ENCODE assay signal across 11 cellular contexts in the genomic region with DNA sequence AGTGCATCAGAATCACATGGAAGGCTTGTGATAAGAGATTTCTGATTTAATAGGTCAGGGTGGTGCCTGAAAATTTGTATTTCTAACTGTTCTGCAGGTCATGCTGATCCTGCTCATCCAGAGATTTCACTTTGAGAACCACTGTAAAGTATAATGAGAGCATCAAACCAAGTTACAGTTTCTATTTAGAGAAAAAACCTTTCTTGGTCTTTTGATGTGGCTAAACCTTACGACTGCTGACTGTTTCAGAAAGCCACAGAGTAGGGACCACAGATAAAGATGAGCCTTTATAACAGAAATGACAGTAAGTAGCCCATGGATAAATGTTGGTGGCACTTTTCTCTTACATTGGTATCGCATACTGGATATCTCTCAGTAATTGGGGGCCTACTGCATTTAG.
A peak's percentile ranks its signal among the peaks of the same experiment; 100 is the strongest.
DNase-seq lines count a peak whose midpoint lies in the region; ATAC-seq and FAIRE-seq lines count a peak whose summit lies in the region.
"Had no signal": no experiment of that assay in that cellular context is flagged by ENCODE, and none has a peak within 500 bp of the region (broad histone marks: within the 10 kb centered on the region; RNA-seq: fewer than 3 reads in every experiment).

No MANE protein-coding gene starts in this region.

- FAIRE-seq in RCC 7860 (lab: Jason Lieb, UNC) = no peak
- FAIRE-seq: GM18507, HepG2 had no signal

- ATAC-seq in GM18519 (IDR thresholded peaks at IDR 0.05; ENCODE audit: low FRiP score, unreplicated experiment) (peak; percentile 96), GM21367 (IDR thresholded peaks at IDR 0.05; ENCODE audit: unreplicated experiment) (peak; percentile 61), HG03039 (IDR thresholded peaks at IDR 0.05; ENCODE audit: unreplicated experiment) (peak; percentile 93), GM19324 (IDR thresholded peaks at IDR 0.05; ENCODE audit: low FRiP score, unreplicated experiment) (no peak)
- ATAC-seq: HepG2 had no signal

- DNase-seq in OCI-M1 (lab: John Stamatoyannopoulos, UW) (peak; percentile 14), RPMI8226 (no peak), RCC 7860 (ENCODE audit: low spot score) (no peak)
- DNase-seq in central memory CD4-positive, alpha-beta T cell = no peak
- DNase-seq: NCI-H510A treated with DMSO at 0.1 percent for 48 hours had no signal
